Comparison of ENCODE assay signal across 23 cellular contexts in genomic region chr4:188171551-188171950, GRCh38. TPM values are rescaled to one million over a fixed set of nuclear protein-coding genes. Genes with fewer than 3 reads are reported as not detected.
"Had no signal": no experiment of that assay in that cellular context is flagged by ENCODE, and none has a peak within 500 bp of the region (broad histone marks: within the 10 kb centered on the region; RNA-seq: fewer than 3 reads in every experiment).

No MANE protein-coding gene starts in this region.

- H3K9me3 ChIP-seq: colonic mucosa, mucosa of descending colon, neutrophil, right atrium auricular region, sigmoid colon, thyroid gland had no signal

- ATAC-seq: esophagus mucosa; left lobe of liver; mucosa of descending colon; naive thymus-derived CD8-positive, alpha-beta T cell had no signal

- H3K36me3 ChIP-seq: colonic mucosa, neutrophil, right atrium auricular region, sigmoid colon, thyroid gland had no signal

- H3K4me3 ChIP-seq: colonic mucosa, mucosa of descending colon, right atrium auricular region, sigmoid colon, skin epidermis, thyroid gland had no signal

- DNase-seq: colonic mucosa; dermis blood vessel endothelial cell; foreskin melanocyte; hippocampal formation; islet precursor cell; mucosa of descending colon; naive thymus-derived CD8-positive, alpha-beta T cell; posterior cingulate gyrus; sigmoid colon; stimulated activated CD4-positive, alpha-beta T cell treated with anti-CD3 and anti-CD28 coated beads, Interleukin-12 subunit alpha, Interleukin-12 subunit beta, amount 100 ng/mL, for 4 hours; stimulated activated naive CD4-positive, alpha-beta T cell treated with Interleukin-2 at 50 U/mL for 16 hours; thyroid gland had no signal

- H3K4me1 ChIP-seq: colonic mucosa, right atrium auricular region, sigmoid colon, thyroid gland had no signal

- H3K27me3 ChIP-seq: colonic mucosa, neutrophil, right atrium auricular region, sigmoid colon, thyroid gland had no signal

- H3K27ac ChIP-seq: colonic mucosa, neutrophil, right atrium auricular region, sigmoid colon, skin epidermis, thyroid gland had no signal

RNA-seq across cellular contexts. Expression of gene TRIML1, which starts 32.3 kb away (rescaled TPM):
- total RNA-seq: cerebellum; colonic mucosa; dermis blood vessel endothelial cell; endothelial cell of umbilical vein; esophagus mucosa; left lobe of liver; lower leg skin; mucosa of descending colon; naive thymus-derived CD8-positive, alpha-beta T cell; osteocyte; pulmonary artery endothelial cell; right atrium auricular region; sigmoid colon; thyroid gland had no signal
- polyA plus RNA-seq: endothelial cell of umbilical vein; naive thymus-derived CD8-positive, alpha-beta T cell; neural cell; sigmoid colon had no signal
